In the genomic region with DNA sequence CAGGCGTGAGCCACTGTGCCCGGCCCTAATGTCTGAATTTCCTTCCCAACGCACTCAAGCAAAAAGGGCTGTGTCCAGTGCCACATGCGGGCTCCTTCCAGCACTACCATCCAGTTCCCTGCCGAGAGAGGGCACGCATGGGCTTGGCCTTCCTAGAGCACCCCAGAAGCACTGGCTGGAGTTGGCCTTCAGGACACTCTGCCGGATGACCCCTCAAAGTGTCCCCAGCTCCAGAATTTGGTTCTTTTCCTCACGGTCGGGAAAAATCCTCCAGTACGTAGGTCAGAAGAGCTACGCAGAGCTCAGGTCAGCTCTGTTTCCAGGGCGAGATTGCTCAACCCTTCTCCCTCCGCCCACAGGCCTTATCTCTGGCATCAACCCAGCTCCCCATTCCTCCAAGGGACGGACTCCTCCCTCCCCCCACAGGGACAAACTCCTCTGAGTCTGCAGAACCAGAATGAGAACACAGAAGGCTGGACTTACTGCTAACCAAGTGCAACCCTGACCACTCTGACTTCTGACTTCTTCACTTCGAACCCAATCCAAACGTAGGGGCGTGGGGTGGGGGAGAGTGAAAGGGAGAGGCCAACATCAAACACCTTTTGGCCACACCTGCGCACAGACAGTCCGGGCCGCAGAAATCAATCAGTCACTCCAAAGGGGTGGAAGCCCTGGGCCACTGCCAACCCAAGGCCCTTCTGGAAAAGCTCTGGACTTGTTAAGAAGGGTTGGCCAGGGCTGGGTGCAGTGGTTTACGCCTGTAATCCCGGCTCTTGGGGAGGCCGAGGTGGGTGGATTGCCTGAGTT, we compare ENCODE assay signal across 8 cellular contexts. TPM values are rescaled to one million over a fixed set of nuclear protein-coding genes. Genes with fewer than 3 reads are reported as not detected.
DNase-seq lines count a peak whose midpoint lies in the region; ATAC-seq and TF ChIP-seq lines count a peak whose summit lies in the region.

No MANE protein-coding gene starts in this region.

- peak overlapping the region; percentile 88 for H3K27ac ChIP-seq in HCT116 (ENCODE audit: low read depth, low read length)
- H3K27ac ChIP-seq in skin epidermis = peak overlapping the region in 19 of 21 experiments; percentile 2 to 99 (median 90)

- peaks cover 82% of the 10 kb centered on the region for H3K79me2 ChIP-seq in HCT116 (ENCODE audit: insufficient read depth, low read length)

- peak overlapping the region; percentile 96 for H3K4me2 ChIP-seq in HCT116 (ENCODE audit: low read length)

- peak overlapping the region; percentile 96 for H3K9ac ChIP-seq in HCT116 (ENCODE audit: low read length)

- no peaks in the 10 kb centered on the region for H3K9me3 ChIP-seq in HCT116 (ENCODE audit: control insufficient read depth in 1 of 2, insufficient read depth in 1 of 2, low read depth in 1 of 2, low read length in 2 of 2)

- no peak for TF ChIP-seq CTCF in HCT116 (IDR thresholded peaks at IDR 0.05 in 2 of 3, conservative IDR thresholded peaks at IDR 0.05 in 1 of 3; ENCODE audit: borderline replicate concordance in 1 of 3, insufficient read depth in 1 of 3, low read depth in 2 of 3, low read length in 2 of 3)

- peak overlapping the region; percentile 47 to 100 for H3K4me3 ChIP-seq in HCT116 (replicated peaks in 1 of 2; ENCODE audit: low read depth in 1 of 2, low read length in 2 of 2)
- H3K4me3 ChIP-seq in skin epidermis = peak overlapping the region in 3 of 7 experiments; percentile 4 to 92 (median 30)

- CTCF ChIA-PET in HCT116 (lab: Charles Lee) = interaction anchor here (0.7 to 2.6 kb wide), 4 partner anchors 10 to 62 kb away, joined by 3 to 16 read pairs (median 4); no protein-coding TSS in a partner anchor

- POLR2A ChIA-PET in HCT116 (lab: Charles Lee) = interaction anchor here (0.6 to 1.8 kb wide), 8 partner anchors 9 to 52 kb away, joined by 3 to 15 read pairs (median 4); no protein-coding TSS in a partner anchor

- no peak for TF ChIP-seq RAD21 in HCT116 (IDR thresholded peaks at IDR 0.05; ENCODE audit: low read depth)

- ATAC-seq in HCT116 = peak; percentile 26
- ATAC-seq in left ventricle myocardium superior = peak; percentile 22

- H3K4me1 ChIP-seq in HCT116 (ENCODE audit: control insufficient read depth in 1 of 2, insufficient read depth in 2 of 2, low read length in 2 of 2) = peaks cover 62 to 83% of the 10 kb centered on the region in 2 experiments

- BruUV-seq in HCT116 (replicated peaks; lab: Mats Ljungman, UMichigan) = TSS peak; percentile 11

- no peak overlapping the region for H2AFZ ChIP-seq in HCT116 (ENCODE audit: low read depth, low read length, poor library complexity, severe bottlenecking)

- H3K9me2 ChIP-seq in HCT116 (ENCODE audit: insufficient read depth) = no peaks in the 10 kb centered on the region

- RAD21 ChIA-PET in HCT116 (lab: Charles Lee; ENCODE audit: low non-redundant PET in 1 of 2, low total read pairs in 2 of 2, uncharacterized antibody in 2 of 2, unreplicated experiment in 2 of 2) = interaction anchor here (0.5 to 1.2 kb wide), 4 partner anchors 12 to 64 kb away, joined by 3 to 7 read pairs (median 4); no protein-coding TSS in a partner anchor

- H4K20me1 ChIP-seq in HCT116 (ENCODE audit: insufficient read depth) = no peaks in the 10 kb centered on the region

- H3K36me3 ChIP-seq in HCT116 (ENCODE audit: control insufficient read depth in 1 of 2, insufficient read depth in 2 of 2, low read length in 2 of 2) = no peaks in the 10 kb centered on the region

- intact Hi-C loops in HCT116 (cut with micrococcal nuclease) (loop anchor here (1.0 kb wide), 1 partner anchor 15 kb away; no protein-coding TSS in a partner anchor), left ventricle myocardium superior (cut with micrococcal nuclease) (no loop called here)

- no peak for TF ChIP-seq POLR2A in HCT116 (IDR thresholded peaks at IDR 0.05; ENCODE audit: borderline replicate concordance, extremely low read depth, insufficient read depth, insufficient read length)

- peak; percentile 86 for DNase-seq in HCT116 (ENCODE audit: low read depth, low spot score)
- peak; percentile 99 for DNase-seq in amniotic epithelial cell (ENCODE audit: low read depth)
- DNase-seq in left ventricle myocardium superior = peak; percentile 83
- DNase-seq in Ammon's horn (ENCODE audit: low spot score) = no peak
- no peak for DNase-seq in NCI-H1417 treated with DMSO at 0.1 percent for 48 hours (lab: John Stamatoyannopoulos, UW)
- no peak for DNase-seq in NCI-H2107 (lab: John Stamatoyannopoulos, UW)
- no peak for DNase-seq in effector CD4-positive, alpha-beta T cell

- no peaks in the 10 kb centered on the region for H3K27me3 ChIP-seq in HCT116 (ENCODE audit: insufficient read depth, low read length)

TF ChIP-seq in HCT116, 20 proteins besides CTCF, POLR2A, EP300 and RAD21:
- no peak for TF ChIP-seq FOSL1 (IDR thresholded peaks at IDR 0.05; ENCODE audit: low read depth)
- TF ChIP-seq POLR2AphosphoS5 (IDR thresholded peaks at IDR 0.05; ENCODE audit: low read depth, low read length) = peak; percentile 39; the same call in 1 of the 2 replicates
- TF ChIP-seq SRF (IDR thresholded peaks at IDR 0.05; ENCODE audit: low read depth) = no peak

RNA-seq across cellular contexts. Expression of a gene that starts 3.6 kb away (rescaled TPM):
- total RNA-seq in HCT116 (2021; ENCODE audit: unreplicated experiment) = 54.9 TPM
- polyA plus RNA-seq in HCT116 (2012) = 43.4 and 51.6 TPM in 2 replicates
- total RNA-seq in left ventricle myocardium superior = 51.4 TPM

RNA-seq across cellular contexts. Expression of a gene that starts 46.5 kb away (rescaled TPM):
- total RNA-seq in HCT116 (2021; ENCODE audit: unreplicated experiment) = not detected
- polyA plus RNA-seq in HCT116 (2012) = 0.16 and 0.61 TPM in 2 replicates
- not detected for total RNA-seq in left ventricle myocardium superior

Comparison
In these comparisons a context has a peak if more than half of its experiments do, and no peak if none do; other contexts are left out.
1. DNase-seq: peak in HCT116 (single experiment), amniotic epithelial cell (single experiment) and left ventricle myocardium superior (single experiment); none in Ammon's horn (single experiment), NCI-H1417 treated with DMSO at 0.1 percent for 48 hours (single experiment), NCI-H2107 (single experiment) and effector CD4-positive, alpha-beta T cell (single experiment).